In the genomic region with DNA sequence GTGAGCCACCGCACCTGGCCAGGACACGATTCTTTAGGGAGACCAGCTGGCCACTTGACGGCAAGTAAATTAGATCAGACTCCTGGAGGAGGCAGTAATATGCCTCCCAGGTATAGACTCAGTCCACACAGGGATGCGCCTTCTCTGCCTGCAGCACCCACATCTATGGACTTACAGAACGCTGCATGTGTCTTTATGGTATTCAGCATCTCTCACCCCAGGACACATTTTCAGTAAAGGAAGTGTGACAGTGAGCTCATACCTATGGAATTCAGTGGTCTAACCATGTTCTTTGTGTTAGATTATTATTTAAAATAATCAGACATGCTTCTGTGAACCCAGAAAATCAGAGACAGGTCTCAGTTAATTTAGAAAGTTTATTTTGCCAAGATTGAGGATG, we compare ENCODE assay signal across 19 cellular contexts. TPM values are rescaled to one million over a fixed set of nuclear protein-coding genes. Genes with fewer than 3 reads are reported as not detected.
A peak's percentile ranks its signal among the peaks of the same experiment; 100 is the strongest.
DNase-seq lines count a peak whose midpoint lies in the region; ATAC-seq and TF ChIP-seq lines count a peak whose summit lies in the region.
"Had no signal": no experiment of that assay in that cellular context is flagged by ENCODE, and none has a peak within 500 bp of the region (broad histone marks: within the 10 kb centered on the region; RNA-seq: fewer than 3 reads in every experiment).

No MANE protein-coding gene starts in this region.

- peaks cover 12% of the 10 kb centered on the region for H3K36me3 Mint-ChIP-seq in activated T-helper 17 cell treated with anti-CD3 and anti-CD28 coated beads, Interleukin-2, amount 50 U/mL, for 72 hours (ENCODE audit: low read depth)

- ATAC-seq in GM21367 (IDR thresholded peaks at IDR 0.05; ENCODE audit: unreplicated experiment) = no peak
- ATAC-seq in activated T-helper 17 cell treated with anti-CD3 and anti-CD28 coated beads, Interleukin-2, amount 50 U/mL, for 72 hours (replicated peaks) = no peak
- ATAC-seq: stimulated activated naive CD8-positive, alpha-beta T cell treated with anti-CD3 and anti-CD28 coated beads, Interleukin-15, amount 100 ng/mL, for 72 hours had no signal

- peaks cover 5% of the 10 kb centered on the region for H3K4me1 ChIP-seq in mesenchymal stem cell (ENCODE audit: control insufficient read depth, insufficient read depth, low read depth, low read length)

- H3K9ac ChIP-seq in mesenchymal stem cell (ENCODE audit: low read length) = no peak overlapping the region

- no peak overlapping the region for H3K18ac ChIP-seq in mesenchymal stem cell (ENCODE audit: low read depth in 1 of 2, low read length in 2 of 2)

- no peaks in the 10 kb centered on the region for H3K9me3 ChIP-seq in mesenchymal stem cell (ENCODE audit: control insufficient read depth, low read length)
- H3K9me3 ChIP-seq: esophagus muscularis mucosa had no signal

- no peaks in the 10 kb centered on the region for H3K79me1 ChIP-seq in mesenchymal stem cell (replicated peaks; ENCODE audit: low read length, poor library complexity, severe bottlenecking)

- no peak overlapping the region for H2BK120ac ChIP-seq in mesenchymal stem cell (ENCODE audit: low read depth, low read length)

- H3K23ac ChIP-seq in mesenchymal stem cell (ENCODE audit: low read length in 2 of 2) = no peak overlapping the region

- H3K4me3 Mint-ChIP-seq in activated T-helper 17 cell treated with anti-CD3 and anti-CD28 coated beads, Interleukin-2, amount 50 U/mL, for 72 hours = no peak overlapping the region
- H3K4me3 Mint-ChIP-seq: stimulated activated naive CD8-positive, alpha-beta T cell treated with anti-CD3 and anti-CD28 coated beads, Interleukin-15, amount 100 ng/mL, for 72 hours had no signal

- no peak overlapping the region for H3K4ac ChIP-seq in mesenchymal stem cell (ENCODE audit: low read depth in 1 of 2, low read length in 2 of 2)

- no peak overlapping the region for H2AFZ ChIP-seq in mesenchymal stem cell (ENCODE audit: low read depth, low read length)

- no peak overlapping the region for H2BK12ac ChIP-seq in mesenchymal stem cell (ENCODE audit: low read length in 2 of 2)

- H4K91ac ChIP-seq in mesenchymal stem cell (ENCODE audit: low read length) = no peak overlapping the region

- H2BK15ac ChIP-seq in mesenchymal stem cell (ENCODE audit: low read depth, poor library complexity, severe bottlenecking) = no peak overlapping the region

- no peak overlapping the region for H3K14ac ChIP-seq in mesenchymal stem cell (ENCODE audit: low read length in 2 of 2)

- H3K36me3 ChIP-seq in mesenchymal stem cell (ENCODE audit: control insufficient read depth in 1 of 2, insufficient read depth in 2 of 2, low read depth in 1 of 2, low read length in 2 of 2) = no peaks in the 10 kb centered on the region
- H3K36me3 ChIP-seq: esophagus muscularis mucosa had no signal

- no peak overlapping the region for H2AK5ac ChIP-seq in mesenchymal stem cell (ENCODE audit: low read length, severe bottlenecking)

- H2BK5ac ChIP-seq in mesenchymal stem cell (ENCODE audit: low read depth, low read length, poor library complexity, severe bottlenecking) = no peak overlapping the region

- no peaks in the 10 kb centered on the region for H3K9me3 Mint-ChIP-seq in activated T-helper 17 cell treated with anti-CD3 and anti-CD28 coated beads, Interleukin-2, amount 50 U/mL, for 72 hours
- H3K9me3 Mint-ChIP-seq: activated T-helper 2 cell treated with anti-CD3 and anti-CD28 coated beads, Interferon-gamma antibody, Interleukin-2, Interleukin-4, amounts not matched to agents 10 μg/mL and 5 μg/mL and 100 μg/mL, durations not matched to agents 14 hours and 24 hours and 36 hours; stimulated activated naive CD8-positive, alpha-beta T cell treated with anti-CD3 and anti-CD28 coated beads, Interleukin-15, amount 100 ng/mL, for 72 hours had no signal

- TF ChIP-seq CTCF in AG10803 (conservative IDR thresholded peaks at IDR 0.05; ENCODE audit: low read length) (no peak), astrocyte of the spinal cord (IDR thresholded peaks at IDR 0.05; ENCODE audit: low read depth, low read length) (no peak)

- no peaks in the 10 kb centered on the region for H3K27me3 ChIP-seq in mesenchymal stem cell (ENCODE audit: control insufficient read depth in 1 of 2, insufficient read depth in 1 of 2, low read length in 2 of 2)
- H3K27me3 ChIP-seq: esophagus muscularis mucosa had no signal

- in situ Hi-C loops in astrocyte of the spinal cord (cut with HindIII; ENCODE audit: low sequenced_read_pairs) = no loop called here

- no peaks in the 10 kb centered on the region for H3K27me3 Mint-ChIP-seq in activated T-helper 17 cell treated with anti-CD3 and anti-CD28 coated beads, Interleukin-2, amount 50 U/mL, for 72 hours
- H3K27me3 Mint-ChIP-seq: stimulated activated naive CD8-positive, alpha-beta T cell treated with anti-CD3 and anti-CD28 coated beads, Interleukin-15, amount 100 ng/mL, for 72 hours had no signal

- TF ChIP-seq EP300 in Ishikawa (IDR thresholded peaks at IDR 0.05; ENCODE audit: borderline replicate concordance) = no peak

- DNase-seq in AG10803 (ENCODE audit: low read depth) (peak; percentile 40), astrocyte of the spinal cord (ENCODE audit: low read depth, low spot score) (peak; percentile 61), mesenchymal stem cell (no peak), DMS 273 treated with DMSO at 0.1 percent for 48 hours (lab: John Stamatoyannopoulos, UW) (no peak), KG1 (lab: John Stamatoyannopoulos, UW) (no peak)
- DNase-seq: activated CD4-positive, alpha-beta T cell treated with anti-CD3 and anti-CD28 coated beads, Interleukin-2, amount 50 U/mL, for 4 hours; amygdala; cortex of kidney; hippocampal formation; MM.1S; NCI-H2029 treated with DMSO at 0.1 percent for 48 hours; small intestine; stimulated activated naive CD8-positive, alpha-beta T cell treated with anti-CD3 and anti-CD28 coated beads, Interleukin-15, amount 100 ng/mL, for 72 hours had no signal

- H3K4me1 Mint-ChIP-seq in activated T-helper 17 cell treated with anti-CD3 and anti-CD28 coated beads, Interleukin-2, amount 50 U/mL, for 72 hours = peaks cover 7% of the 10 kb centered on the region

- WGBS in mesenchymal stem cell = 80% methylated on average over 5 of the region's 5 CpGs

- H3K4me2 ChIP-seq in mesenchymal stem cell (ENCODE audit: low read length, poor library complexity, severe bottlenecking) = no peak overlapping the region

- H3K27ac Mint-ChIP-seq in activated T-helper 17 cell treated with anti-CD3 and anti-CD28 coated beads, Interleukin-2, amount 50 U/mL, for 72 hours = no peak overlapping the region
- H3K27ac Mint-ChIP-seq: activated T-helper 2 cell treated with anti-CD3 and anti-CD28 coated beads, Interferon-gamma antibody, Interleukin-2, Interleukin-4, amounts not matched to agents 10 μg/mL and 5 μg/mL and 100 μg/mL, durations not matched to agents 14 hours and 24 hours and 36 hours; stimulated activated naive CD8-positive, alpha-beta T cell treated with anti-CD3 and anti-CD28 coated beads, Interleukin-15, amount 100 ng/mL, for 72 hours had no signal

- no peak for TF ChIP-seq RAD21 in Ishikawa (IDR thresholded peaks at IDR 0.05; ENCODE audit: low read depth)

- H4K8ac ChIP-seq in mesenchymal stem cell (ENCODE audit: low read length) = no peak overlapping the region

- H3K27ac ChIP-seq in mesenchymal stem cell (ENCODE audit: low read length, poor library complexity, severe bottlenecking) = peak overlapping the region; percentile 30
- H3K27ac ChIP-seq: esophagus muscularis mucosa, RWPE1 had no signal

- H3K4me3 ChIP-seq in AG10803 (ENCODE audit: low read length) (no peak overlapping the region), astrocyte of the spinal cord (ENCODE audit: low read depth, low read length) (no peak overlapping the region), mesenchymal stem cell (ENCODE audit: insufficient read depth in 1 of 2, low read depth in 1 of 2, low read length in 2 of 2) (no peak overlapping the region)
- H3K4me3 ChIP-seq: esophagus muscularis mucosa had no signal

TF ChIP-seq in Ishikawa, 13 proteins besides CTCF, POLR2A, EP300 and RAD21:
- TF ChIP-seq CREB1 (IDR thresholded peaks at IDR 0.05; ENCODE audit: low read depth) (no peak), TEAD4 (IDR thresholded peaks at IDR 0.05) (0 out of 2 replicates have a peak, but pooled peaks have one; percentile 25)

RNA-seq across cellular contexts. Expression of a gene that starts 5.9 kb away (rescaled TPM):
- polyA plus RNA-seq in mesenchymal stem cell (2013, experiment 1 of 2) = 119 TPM
- polyA plus RNA-seq in mesenchymal stem cell (2013, experiment 2 of 2) = 117 TPM
- total RNA-seq in activated T-helper 17 cell treated with anti-CD3 and anti-CD28 coated beads, Interleukin-2, amount 50 U/mL, for 72 hours = 10 to 100 TPM; 43.0 to 99.0 TPM

RNA-seq across cellular contexts. Expression of a gene that starts 41.0 kb away (rescaled TPM):
- polyA plus RNA-seq in mesenchymal stem cell (2013, experiment 1 of 2) = 32.7 TPM
- 32.3 TPM for polyA plus RNA-seq in mesenchymal stem cell (2013, experiment 2 of 2)
- total RNA-seq in activated T-helper 17 cell treated with anti-CD3 and anti-CD28 coated beads, Interleukin-2, amount 50 U/mL, for 72 hours = 10 to 100 TPM; 15.0 to 26.2 TPM

Comparison
In these comparisons a context has a peak if more than half of its experiments do, and no peak if none do; other contexts are left out.
1. DNase-seq: peak in AG10803 (single experiment) and astrocyte of the spinal cord (single experiment); none in mesenchymal stem cell (single experiment), DMS 273 treated with DMSO at 0.1 percent for 48 hours (single experiment) and KG1 (single experiment).